In the genomic region with DNA sequence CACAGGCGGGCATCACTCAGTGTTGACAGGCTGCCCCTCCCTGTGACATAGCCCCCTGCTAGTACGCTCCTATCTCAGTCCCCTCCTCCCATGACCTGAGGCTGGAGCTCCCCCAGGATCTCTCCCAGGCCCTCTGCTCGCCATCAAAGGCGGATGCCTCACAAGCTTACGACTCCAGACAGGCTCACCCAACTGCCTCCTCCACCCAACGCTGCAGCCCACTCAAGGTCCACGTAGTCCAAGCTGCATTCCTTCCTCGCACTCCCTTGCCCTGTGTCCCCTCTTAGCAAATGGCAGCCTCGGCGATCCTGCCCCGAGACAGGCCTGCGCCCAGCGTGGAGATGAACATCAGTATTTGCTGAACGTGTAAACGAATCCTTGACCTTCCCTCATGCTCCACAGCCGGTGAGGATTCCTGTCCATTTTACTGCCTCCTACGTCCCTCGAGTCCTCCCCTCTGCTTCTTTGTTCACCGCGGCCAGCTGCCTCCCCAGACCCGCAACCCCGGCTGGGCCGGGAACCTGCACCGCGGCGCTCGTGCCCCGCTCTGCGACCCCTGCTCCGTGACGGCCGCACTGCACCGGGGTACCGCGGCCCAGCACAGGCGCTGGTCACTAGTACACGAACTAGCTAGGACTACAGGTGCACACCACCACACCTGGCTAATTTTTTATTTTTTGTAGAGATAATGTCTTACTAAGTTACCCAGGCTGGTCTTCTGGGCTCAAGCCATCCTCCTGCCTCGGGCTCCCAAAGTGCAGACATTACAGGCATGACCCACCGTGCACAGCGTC, we compare ENCODE assay signal across 8 cellular contexts. TPM values are rescaled to one million over a fixed set of nuclear protein-coding genes. Genes with fewer than 3 reads are reported as not detected.
DNase-seq lines count a peak whose midpoint lies in the region; ATAC-seq and TF ChIP-seq lines count a peak whose summit lies in the region.

No MANE protein-coding gene starts in this region.

- WGBS in sigmoid colon, 2 donors = 15 to 17% methylated on average over 40 of the region's 40 CpGs

- peak overlapping the region; percentile 87 for H3K9ac ChIP-seq in SK-N-MC (ENCODE audit: insufficient read length)

- TF ChIP-seq CTCF in foreskin fibroblast (IDR thresholded peaks at IDR 0.05; ENCODE audit: low read depth, low read length) = no peak
- TF ChIP-seq CTCF in sigmoid colon (IDR thresholded peaks at IDR 0.05) = no peak

- peaks cover 14% of the 10 kb centered on the region; the same call in 1 of the 2 replicates for H3K36me3 ChIP-seq in SK-N-MC (ENCODE audit: insufficient read depth, low read length)
- no peaks in the 10 kb centered on the region for H3K36me3 ChIP-seq in sigmoid colon

- peak; percentile 5 for ATAC-seq in HG02610 (IDR thresholded peaks at IDR 0.05; ENCODE audit: unreplicated experiment)
- ATAC-seq in HG02870 (IDR thresholded peaks at IDR 0.05; ENCODE audit: unreplicated experiment) = no peak

- H3K4me3 ChIP-seq in SK-N-MC = peak overlapping the region; percentile 96
- peak overlapping the region; percentile 42 to 72 for H3K4me3 ChIP-seq in foreskin fibroblast (ENCODE audit: low read depth in 1 of 2, low read length in 2 of 2)
- peak overlapping the region; percentile 37 to 68 (median 56) for H3K4me3 ChIP-seq in sigmoid colon

- H3K27me3 ChIP-seq in sigmoid colon = no peaks in the 10 kb centered on the region

- DNase-seq in NCI-H1092 treated with DMSO at 0.1 percent for 48 hours (lab: John Stamatoyannopoulos, UW) (peak; percentile 56), NCI-H1092 (lab: John Stamatoyannopoulos, UW) (no peak), SK-N-MC (ENCODE audit: low read depth, low spot score) (no peak), foreskin fibroblast (peak in 1 of 2 donors; percentile 34), sigmoid colon (no peak), inferior parietal cortex (ENCODE audit: extremely low spot score) (no peak)

- no peaks in the 10 kb centered on the region for H3K9me3 ChIP-seq in SK-N-MC (ENCODE audit: low read depth, low read length)
- no peaks in the 10 kb centered on the region for H3K9me3 ChIP-seq in sigmoid colon

- no peak for TF ChIP-seq POLR2A in sigmoid colon (IDR thresholded peaks at IDR 0.05)

- H3K27ac ChIP-seq in SK-N-MC (no peak overlapping the region), sigmoid colon (peak overlapping the region in 3 of 4 donors; percentile 74 to 79 (median 78))

- peaks cover 0 to 22% (median 19%) of the 10 kb centered on the region in 4 donors for H3K4me1 ChIP-seq in sigmoid colon

- TF ChIP-seq EP300 in sigmoid colon (IDR thresholded peaks at IDR 0.05) = no peak

- intact Hi-C loops in sigmoid colon (cut with DNase I) = loop anchor here (2.0 to 5.0 kb wide), 2 partner anchors 17 to 276 kb away; partner anchors contain the start of genes IFT20, NLK and TNFAIP1

RNA-seq across cellular contexts. Expression of gene TMEM97, which starts 0.8 kb away (rescaled TPM):
- total RNA-seq in sigmoid colon = 10 to 100 TPM in 1 of 4 donors, 1 to 10 TPM in 3; 5.8 to 10.9 (median 9.2) TPM
- polyA plus RNA-seq in sigmoid colon = 10 to 100 TPM in 1 of 3 donors, 1 to 10 TPM in 2; 3.6 to 25.2 (median 6.2) TPM

RNA-seq across cellular contexts. Expression of gene IFT20, which starts 17.1 kb away (rescaled TPM):
- 10 to 100 TPM; 48.5 to 73.6 (median 58.1) TPM for total RNA-seq in sigmoid colon
- 10 to 100 TPM; 32.5 to 65.2 (median 59.5) TPM for polyA plus RNA-seq in sigmoid colon

RNA-seq across cellular contexts. Expression of gene TNFAIP1, which starts 17.4 kb away (rescaled TPM):
- 10 to 100 TPM; 14.6 to 20.8 (median 17.1) TPM for total RNA-seq in sigmoid colon
- polyA plus RNA-seq in sigmoid colon = 10 to 100 TPM; 15.0 to 18.5 (median 17.9) TPM

RNA-seq across cellular contexts. Expression of gene POLDIP2, which starts 39.2 kb away (rescaled TPM):
- total RNA-seq in sigmoid colon = 10 to 100 TPM; 55.8 to 65.6 (median 59.3) TPM
- polyA plus RNA-seq in sigmoid colon = 10 to 100 TPM; 66.1 to 80.5 (median 75.6) TPM

RNA-seq across cellular contexts. Expression of gene SEBOX, which starts 46.8 kb away (rescaled TPM):
- total RNA-seq in sigmoid colon = not detected
- not detected for polyA plus RNA-seq in sigmoid colon
